ENCODE assay signal across 21 cellular contexts in genomic region chr5:24347206-24347605, GRCh38.
"Had no signal": no experiment of that assay in that cellular context is flagged by ENCODE, and none has a peak within 500 bp of the region (broad histone marks: within the 10 kb centered on the region; RNA-seq: fewer than 3 reads in every experiment).

No MANE protein-coding gene starts in this region.

- H3K9me3 ChIP-seq: body of pancreas, colonic mucosa, left lung, right atrium auricular region, tibial nerve had no signal

- H3K27me3 ChIP-seq: body of pancreas, colonic mucosa, left lung, right atrium auricular region, tibial nerve had no signal

- H3K4me3 ChIP-seq: body of pancreas, colonic mucosa, left lung, right atrium auricular region, skin epidermis, tibial nerve had no signal

- DNase-seq: activated CD4-positive, alpha-beta T cell treated with anti-CD3 and anti-CD28 coated beads, Interleukin-2, amount 10 ng/mL, durations not matched to agents 24 days and 14 days; activated CD8-positive, alpha-beta T cell treated with anti-CD3 and anti-CD28 coated beads for 36 hours; activated naive CD4-positive, alpha-beta T cell treated with Interleukin-2 at 50 U/mL for 16 hours; activated naive CD8-positive, alpha-beta T cell treated with anti-CD3 and anti-CD28 coated beads, Interleukin-2, amount 10 ng/mL, durations not matched to agents 7 days and 5 days; activated T-cell treated with anti-CD3 and anti-CD28 coated beads, Interleukin-2, amount 50 U/mL, for 1 hour; amygdala; body of pancreas; caudate nucleus; colonic mucosa; endodermal cell; left lung; nephron progenitor cell; occipital lobe; stimulated activated CD4-positive, alpha-beta T cell treated with anti-CD3 and anti-CD28 coated beads, Interleukin-15, amount 100 ng/mL, for 24 hours; stimulated activated CD4-positive, alpha-beta T cell treated with anti-CD3 and anti-CD28 coated beads, Interleukin-2, amount 100 ng/mL, for 48 hours had no signal

- FAIRE-seq: frontal cortex, urothelium cell line had no signal

- H3K27ac ChIP-seq: body of pancreas, colonic mucosa, epithelial cell of prostate, left lung, right atrium auricular region, skin epidermis, tibial nerve had no signal

- H3K36me3 ChIP-seq: colonic mucosa, left lung, right atrium auricular region, tibial nerve had no signal
